9 cellular contexts compared by ENCODE assay signal in genomic region chr6:3026811-3027626, GRCh38. TPM values are rescaled to one million over a fixed set of nuclear protein-coding genes. Genes with fewer than 3 reads are reported as not detected.
A peak's percentile ranks its signal among the peaks of the same experiment; 100 is the strongest.
DNase-seq lines count a peak whose midpoint lies in the region; ATAC-seq and TF ChIP-seq lines count a peak whose summit lies in the region.
"Had no signal": no experiment of that assay in that cellular context is flagged by ENCODE, and none has a peak within 500 bp of the region (broad histone marks: within the 10 kb centered on the region; RNA-seq: fewer than 3 reads in every experiment).

No MANE protein-coding gene starts in this region.

- H3K4me1 Mint-ChIP-seq in endodermal cell, result peaks cover 12% of the 10 kb centered on the region

- peaks cover 11% of the 10 kb centered on the region for H3K36me3 Mint-ChIP-seq in endodermal cell (ENCODE audit: low read depth)

- ATAC-seq in GM19025 (IDR thresholded peaks at IDR 0.05; ENCODE audit: low read depth, unreplicated experiment) (peak; percentile 47), HG02852 (IDR thresholded peaks at IDR 0.05; ENCODE audit: unreplicated experiment) (peak; percentile 71), upper lobe of left lung (ENCODE audit: low FRiP score in 2 of 2) (no peak)
- ATAC-seq: Panc1 had no signal

- no peaks in the 10 kb centered on the region for H3K36me3 ChIP-seq in endodermal cell (ENCODE audit: control insufficient read depth, insufficient read depth, low read length)
- H3K36me3 ChIP-seq in upper lobe of left lung, result no peaks in the 10 kb centered on the region

- H3K4me3 Mint-ChIP-seq in endodermal cell, result no peak overlapping the region

- intact Hi-C loops in posterior vena cava (cut with DNase I), result no loop called here

- TF ChIP-seq CTCF in endodermal cell (conservative IDR thresholded peaks at IDR 0.05), result no peak
- TF ChIP-seq CTCF in upper lobe of left lung (IDR thresholded peaks at IDR 0.05), result no peak

- H3K9me3 Mint-ChIP-seq in endodermal cell, result peaks cover 12% of the 10 kb centered on the region

- H3K27me3 Mint-ChIP-seq in endodermal cell (ENCODE audit: insufficient read depth), result no peaks in the 10 kb centered on the region

- H3K9ac ChIP-seq in endodermal cell (ENCODE audit: extremely low read depth, low read length, poor library complexity, severe bottlenecking), result no peak overlapping the region

- no peak overlapping the region for H3K27ac Mint-ChIP-seq in endodermal cell

- H3K9me3 ChIP-seq in endodermal cell (ENCODE audit: control insufficient read depth, low read length) (no peaks in the 10 kb centered on the region), upper lobe of left lung (no peaks in the 10 kb centered on the region)

- WGBS in endodermal cell (ENCODE audit: insufficient coverage in 1 of 2, insufficient read length in 1 of 2), 2 experiments, result 88 to 95% methylated on average over 13 to 20 of the region's 20 CpGs
- WGBS in upper lobe of left lung, 2 donors, result 81 to 85% methylated on average over 17 to 20 of the region's 20 CpGs

- peak; percentile 57 for DNase-seq in OCI-M2 (lab: John Stamatoyannopoulos, UW; ENCODE audit: unreplicated experiment)
- no peak for DNase-seq in endodermal cell
- peak; percentile 42 to 51 for DNase-seq in upper lobe of left lung
- DNase-seq in NCI-H2081 treated with DMSO at 0.1 percent for 48 hours (lab: John Stamatoyannopoulos, UW), result no peak
- no peak for DNase-seq in NCI-H524 treated with DMSO at 0.1 percent for 48 hours (lab: John Stamatoyannopoulos, UW)
- DNase-seq in posterior vena cava (ENCODE audit: low spot score), result no peak

- no peak for TF ChIP-seq EP300 in upper lobe of left lung (IDR thresholded peaks at IDR 0.05)

- H3K4me1 ChIP-seq in endodermal cell (ENCODE audit: control insufficient read depth, insufficient read depth, low read length), result no peaks in the 10 kb centered on the region
- peaks cover 20 to 34% (median 28%) of the 10 kb centered on the region in 4 donors for H3K4me1 ChIP-seq in upper lobe of left lung

- no peak for TF ChIP-seq POLR2A in upper lobe of left lung (IDR thresholded peaks at IDR 0.05)

- no peaks in the 10 kb centered on the region for H3K27me3 ChIP-seq in endodermal cell (ENCODE audit: control insufficient read depth, insufficient read depth, low read length, poor library complexity, severe bottlenecking)
- H3K27me3 ChIP-seq in upper lobe of left lung, result no peaks in the 10 kb centered on the region

- peak overlapping the region; percentile 21 for H3K27ac ChIP-seq in endodermal cell (ENCODE audit: low read depth, low read length)
- H3K27ac ChIP-seq in upper lobe of left lung, result peak overlapping the region; percentile 35 to 85 (median 50)

- no peak overlapping the region for H3K4me3 ChIP-seq in endodermal cell (ENCODE audit: low read length)
- H3K4me3 ChIP-seq in upper lobe of left lung, result no peak overlapping the region

RNA-seq across cellular contexts. Expression of gene NQO2, which starts 27.3 kb away (rescaled TPM):
- total RNA-seq in endodermal cell, result 100 to 1,000 TPM in 1 of 2 donors, 10 to 100 TPM in 1; 50.8 to 199 TPM
- 46.8 TPM for polyA plus RNA-seq in endodermal cell (2013, experiment 1 of 2)
- polyA plus RNA-seq in endodermal cell (2013, experiment 2 of 2), result 40.7 TPM
- total RNA-seq in upper lobe of left lung, result 10 to 100 TPM; 10.6 to 34.3 (median 18.6) TPM
- total RNA-seq in posterior vena cava, result 10 to 100 TPM; 27.7 to 42.4 TPM

RNA-seq across cellular contexts. Expression of gene RIPK1, which starts 41.3 kb away (rescaled TPM):
- total RNA-seq in endodermal cell (10 to 100 TPM; 10.2 to 18.7 TPM), upper lobe of left lung (10 to 100 TPM; 20.6 to 35.6 (median 26.6) TPM), posterior vena cava (10 to 100 TPM; 19.9 to 20.3 TPM)
- polyA plus RNA-seq in endodermal cell (2013, experiment 1 of 2), result 10.6 TPM
- polyA plus RNA-seq in endodermal cell (2013, experiment 2 of 2), result 10.9 TPM

RNA-seq across cellular contexts. Expression of gene SERPINB6, which starts 55.7 kb away (rescaled TPM):
- 100 to 1,000 TPM; 128 to 150 TPM for total RNA-seq in endodermal cell
- 39.0 TPM for polyA plus RNA-seq in endodermal cell (2013, experiment 1 of 2)
- polyA plus RNA-seq in endodermal cell (2013, experiment 2 of 2), result 39.4 TPM
- total RNA-seq in upper lobe of left lung, result 100 to 1,000 TPM; 133 to 181 (median 150) TPM
- 10 to 100 TPM; 90.7 to 98.3 TPM for total RNA-seq in posterior vena cava

Comparison
In these comparisons a context has a peak if more than half of its experiments do, and no peak if none do; other contexts are left out.
1. ATAC-seq: peak in GM19025 (single experiment) and HG02852 (single experiment); none in upper lobe of left lung (0 of 2).
2. DNase-seq: peak in OCI-M2 (single experiment) and upper lobe of left lung (2 of 2); none in endodermal cell (single experiment), NCI-H2081 treated with DMSO at 0.1 percent for 48 hours (single experiment), NCI-H524 treated with DMSO at 0.1 percent for 48 hours (single experiment) and posterior vena cava (single experiment).